Comparison of ENCODE assay signal across 16 cellular contexts in genomic region chr16:27547851-27548250, GRCh38. TPM values are rescaled to one million over a fixed set of nuclear protein-coding genes. Genes with fewer than 3 reads are reported as not detected.
DNase-seq lines count a peak whose midpoint lies in the region; ATAC-seq and TF ChIP-seq lines count a peak whose summit lies in the region.
"Had no signal": no experiment of that assay in that cellular context is flagged by ENCODE, and none has a peak within 500 bp of the region (broad histone marks: within the 10 kb centered on the region; RNA-seq: fewer than 3 reads in every experiment).

No MANE protein-coding gene starts in this region.

- no peaks in the 10 kb centered on the region for H4K20me1 ChIP-seq in KMS-11 (ENCODE audit: insufficient read depth)

- peaks cover 25% of the 10 kb centered on the region for H3K4me1 ChIP-seq in ACC112 (ENCODE audit: control insufficient read depth, insufficient read depth, low read length, unreplicated experiment)
- peaks cover 34% of the 10 kb centered on the region for H3K4me1 ChIP-seq in KMS-11 (ENCODE audit: low read depth, poor library complexity, severe bottlenecking)
- peaks cover 0 to 26% (median 9%) of the 10 kb centered on the region in 4 donors for H3K4me1 ChIP-seq in Peyer's patch

- no peak for ATAC-seq in effector memory CD8-positive, alpha-beta T cell (replicated peaks)
- ATAC-seq: pancreas had no signal

- H3K4me2 ChIP-seq in KMS-11, result peak overlapping the region; percentile 78

- H3K4me1 Mint-ChIP-seq in effector memory CD8-positive, alpha-beta T cell (ENCODE audit: low read depth in 2 of 2), result peaks cover 30 to 48% of the 10 kb centered on the region in 2 donors
- peaks cover 47% of the 10 kb centered on the region for H3K4me1 Mint-ChIP-seq in nephron progenitor cell

- DNase-seq in effector memory CD8-positive, alpha-beta T cell, result no peak
- no peak for DNase-seq in nephron progenitor cell
- no peak for DNase-seq in ACHN
- no peak for DNase-seq in Peyer's patch
- no peak for DNase-seq in UCSD-AML1 (lab: John Stamatoyannopoulos, UW; ENCODE audit: unreplicated experiment)
- DNase-seq in GF-D8 (lab: John Stamatoyannopoulos, UW), result no peak
- DNase-seq: activated T-cell treated with anti-CD3 and anti-CD28 coated beads, Interleukin-2, amount 50 U/mL, for 72 hours; NCI-H1417 treated with DMSO at 0.1 percent for 48 hours; NCI-H345; pancreas; stimulated activated CD4-positive, alpha-beta T cell treated with anti-CD3 and anti-CD28 coated beads, Interleukin-12 subunit alpha, Interleukin-12 subunit beta, amount 100 ng/mL, for 4 hours; stomach had no signal

- H3K27me3 Mint-ChIP-seq in effector memory CD8-positive, alpha-beta T cell, result no peaks in the 10 kb centered on the region
- no peaks in the 10 kb centered on the region for H3K27me3 Mint-ChIP-seq in nephron progenitor cell (ENCODE audit: low read depth, poor library complexity)

- H3K79me2 ChIP-seq in ACC112 (ENCODE audit: control insufficient read depth, insufficient read depth, low read length, unreplicated experiment) (peaks cover 46% of the 10 kb centered on the region), KMS-11 (ENCODE audit: insufficient read depth, low read depth) (peaks cover 37% of the 10 kb centered on the region)

- H3K27ac Mint-ChIP-seq in effector memory CD8-positive, alpha-beta T cell, result peak overlapping the region; percentile 89 to 100
- peak overlapping the region; percentile 95 for H3K27ac Mint-ChIP-seq in nephron progenitor cell
- H3K27ac Mint-ChIP-seq: activated T-cell treated with anti-CD3 and anti-CD28 coated beads, Interleukin-2, amount 50 U/mL, for 72 hours had no signal

- TF ChIP-seq POLR2A in Peyer's patch (IDR thresholded peaks at IDR 0.05), result no peak

- H3K4me3 ChIP-seq in ACC112 (ENCODE audit: low read depth, low read length) (peak overlapping the region; percentile 99), KMS-11 (IDR thresholded peaks at IDR 0.05; ENCODE audit: insufficient read depth, low read depth, low read length) (no peak overlapping the region), Peyer's patch (no peak overlapping the region)

- H3K27me3 ChIP-seq in ACC112 (ENCODE audit: insufficient read depth, low read length) (no peaks in the 10 kb centered on the region), KMS-11 (ENCODE audit: insufficient read depth, low read depth) (no peaks in the 10 kb centered on the region), Peyer's patch (no peaks in the 10 kb centered on the region)
- H3K27me3 ChIP-seq: adrenal gland, esophagus muscularis mucosa, pancreas, stomach had no signal

- in situ Hi-C loops in ACHN (cut with HindIII; ENCODE audit: low pct_ligation_motif_present, low pct_unique_long_range_greater_than_20kb, low sequenced_read_pairs), result no loop called here

- no peaks in the 10 kb centered on the region for H3K9me3 Mint-ChIP-seq in effector memory CD8-positive, alpha-beta T cell
- no peaks in the 10 kb centered on the region for H3K9me3 Mint-ChIP-seq in nephron progenitor cell
- H3K9me3 Mint-ChIP-seq: activated T-cell treated with anti-CD3 and anti-CD28 coated beads, Interleukin-2, amount 50 U/mL, for 72 hours had no signal

- no peak overlapping the region for H3K27ac ChIP-seq in ACC112 (ENCODE audit: low read depth, low read length)
- no peak overlapping the region for H3K27ac ChIP-seq in KMS-11
- no peak overlapping the region for H3K27ac ChIP-seq in Peyer's patch
- H3K27ac ChIP-seq: pancreas had no signal

- H3K36me3 ChIP-seq in ACC112 (ENCODE audit: insufficient read depth, low read length) (peaks cover 5% of the 10 kb centered on the region), KMS-11 (ENCODE audit: insufficient read depth) (no peaks in the 10 kb centered on the region), Peyer's patch (peaks cover 0 to 29% (median 0%) of the 10 kb centered on the region in 3 donors)

- H2AFZ ChIP-seq in ACC112 (ENCODE audit: low read length, unreplicated experiment), result no peak overlapping the region
- no peak overlapping the region for H2AFZ ChIP-seq in KMS-11 (ENCODE audit: low read depth)

- no peaks in the 10 kb centered on the region for H3K9me3 ChIP-seq in Peyer's patch
- H3K9me3 ChIP-seq: adrenal gland, esophagus muscularis mucosa, pancreas, stomach had no signal

- peaks cover 48% of the 10 kb centered on the region for H3K36me3 Mint-ChIP-seq in effector memory CD8-positive, alpha-beta T cell (ENCODE audit: insufficient read depth)
- H3K36me3 Mint-ChIP-seq in nephron progenitor cell (ENCODE audit: low read depth), result peaks cover 36% of the 10 kb centered on the region

- TF ChIP-seq CTCF in KMS-11 (conservative IDR thresholded peaks at IDR 0.05; ENCODE audit: low read depth, low read length) (no peak), nephron progenitor cell (IDR thresholded peaks at IDR 0.05) (no peak), Peyer's patch (IDR thresholded peaks at IDR 0.05) (no peak)

- H3K4me3 Mint-ChIP-seq in effector memory CD8-positive, alpha-beta T cell, result peak overlapping the region in 1 of 2 donors; percentile 100
- peak overlapping the region; percentile 99 for H3K4me3 Mint-ChIP-seq in nephron progenitor cell

- no peak overlapping the region for H3K9ac ChIP-seq in KMS-11

RNA-seq across cellular contexts. Expression of gene GTF3C1, which starts 1.9 kb away (rescaled TPM):
- 10 to 100 TPM; 49.6 to 80.1 (median 73.0) TPM for total RNA-seq in Peyer's patch

RNA-seq across cellular contexts. Expression of gene KATNIP, which starts 2.1 kb away (rescaled TPM):
- 10 to 100 TPM; 27.5 to 59.5 (median 37.5) TPM for total RNA-seq in Peyer's patch
